ENCODE assay signal across 9 cellular contexts in the genomic region with DNA sequence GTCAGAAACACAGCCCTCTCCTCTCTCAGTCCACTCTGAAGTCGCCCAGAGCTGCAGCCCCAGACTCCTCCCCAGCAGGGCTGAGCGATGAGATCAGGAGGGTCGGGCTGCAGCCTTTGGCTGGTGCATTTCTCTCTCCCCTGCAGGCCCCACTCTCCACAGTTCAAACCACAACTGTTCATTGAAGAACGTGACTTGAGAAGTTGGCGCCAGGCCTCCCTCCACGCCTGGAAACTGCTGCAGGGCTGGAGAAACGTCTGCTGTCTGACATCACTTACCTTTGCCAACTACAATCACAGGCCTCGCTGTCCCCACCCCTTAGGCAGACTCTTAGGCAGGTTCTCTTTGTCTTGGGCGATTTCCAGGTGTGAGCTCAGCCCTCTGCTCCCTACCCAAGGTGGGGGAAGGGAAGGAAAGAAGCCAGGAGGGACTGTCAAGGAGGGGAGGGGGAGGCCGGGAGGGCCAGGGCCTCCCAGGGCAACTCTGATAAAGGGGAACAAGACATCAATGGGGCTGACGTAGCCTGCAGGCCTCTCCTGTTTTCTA. TPM values are rescaled to one million over a fixed set of nuclear protein-coding genes. Genes with fewer than 3 reads are reported as not detected.
DNase-seq lines count a peak whose midpoint lies in the region; ATAC-seq, FAIRE-seq and TF ChIP-seq lines count a peak whose summit lies in the region.
"Had no signal": no experiment of that assay in that cellular context is flagged by ENCODE, and none has a peak within 500 bp of the region (broad histone marks: within the 10 kb centered on the region; RNA-seq: fewer than 3 reads in every experiment).

No MANE protein-coding gene starts in this region.

- no peak overlapping the region for H3K14ac ChIP-seq in mesenchymal stem cell (ENCODE audit: low read length in 2 of 2)

- no peak for FAIRE-seq in frontal cortex (lab: Jason Lieb, UNC)

- TF ChIP-seq CTCF in AG04449 (IDR thresholded peaks at IDR 0.05; ENCODE audit: insufficient read depth, low read length, missing control alignments), result no peak
- no peak for TF ChIP-seq CTCF in brain (conservative IDR thresholded peaks at IDR 0.05)

- no peak for ATAC-seq in GM19463 (IDR thresholded peaks at IDR 0.05; ENCODE audit: unreplicated experiment)
- ATAC-seq: activated CD4-positive, alpha-beta T cell treated with anti-CD3 and anti-CD28 coated beads for 36 hours had no signal

- H3K4me3 ChIP-seq in AG04449 (ENCODE audit: low read depth, low read length) (no peak overlapping the region), mesenchymal stem cell (ENCODE audit: insufficient read depth in 1 of 2, low read depth in 1 of 2, low read length in 2 of 2) (no peak overlapping the region)
- H3K4me3 ChIP-seq in Jurkat, Clone E6-1 (ENCODE audit: low read length), result no peak overlapping the region

- H3K4me1 ChIP-seq in mesenchymal stem cell (ENCODE audit: control insufficient read depth, insufficient read depth, low read depth, low read length), result peaks cover 22% of the 10 kb centered on the region

- no peak overlapping the region for H3K27ac ChIP-seq in mesenchymal stem cell (ENCODE audit: low read length, poor library complexity, severe bottlenecking)

- POLR2A ChIA-PET in AG04449 (lab: Yijun Ruan, JAX), result interaction anchor here (0.9 kb wide), 1 partner anchor 129 kb away, joined by 3 read pairs; no protein-coding TSS in a partner anchor

- H2AK5ac ChIP-seq in mesenchymal stem cell (ENCODE audit: low read length, severe bottlenecking), result no peak overlapping the region

- no peak overlapping the region for H4K91ac ChIP-seq in mesenchymal stem cell (ENCODE audit: low read length)

- H2BK12ac ChIP-seq in mesenchymal stem cell (ENCODE audit: low read length in 2 of 2), result no peak overlapping the region

- peak overlapping the region; percentile 12 for H3K9ac ChIP-seq in mesenchymal stem cell (ENCODE audit: low read length)

- H3K27me3 ChIP-seq in mesenchymal stem cell (ENCODE audit: control insufficient read depth in 1 of 2, insufficient read depth in 1 of 2, low read length in 2 of 2), result no peaks in the 10 kb centered on the region

- H3K79me1 ChIP-seq in mesenchymal stem cell (replicated peaks; ENCODE audit: low read length, poor library complexity, severe bottlenecking), result no peaks in the 10 kb centered on the region

- CTCF ChIA-PET in AG04449 (lab: Yijun Ruan, JAX), result interaction anchor here (1.0 to 2.6 kb wide), 4 partner anchors 12 to 163 kb away, joined by 3 to 18 read pairs (median 6); no protein-coding TSS in a partner anchor

- peaks cover 0 to 7% (median 4%) of the 10 kb centered on the region in 5 experiments for H3K9me3 Mint-ChIP-seq in brain
- no peaks in the 10 kb centered on the region for H3K9me3 Mint-ChIP-seq in activated naive CD8-positive, alpha-beta T cell treated with anti-CD3 and anti-CD28 coated beads for 36 hours

- H3K27ac Mint-ChIP-seq in brain, result peak overlapping the region in 4 of 5 experiments; percentile 79 to 95 (median 88)
- no peak overlapping the region for H3K27ac Mint-ChIP-seq in activated naive CD8-positive, alpha-beta T cell treated with anti-CD3 and anti-CD28 coated beads for 36 hours
- H3K27ac Mint-ChIP-seq: activated CD4-positive, alpha-beta T cell treated with anti-CD3 and anti-CD28 coated beads for 36 hours had no signal

- peak overlapping the region; percentile 97 for H4K8ac ChIP-seq in mesenchymal stem cell (ENCODE audit: low read length)

- no peak overlapping the region for H2BK120ac ChIP-seq in mesenchymal stem cell (ENCODE audit: low read depth, low read length)

- peaks cover 10% of the 10 kb centered on the region for H3K9me3 ChIP-seq in mesenchymal stem cell (ENCODE audit: control insufficient read depth, low read length)

- no peaks in the 10 kb centered on the region for H3K36me3 ChIP-seq in mesenchymal stem cell (ENCODE audit: control insufficient read depth in 1 of 2, insufficient read depth in 2 of 2, low read depth in 1 of 2, low read length in 2 of 2)

- no peak overlapping the region for H3K4me2 ChIP-seq in mesenchymal stem cell (ENCODE audit: low read length, poor library complexity, severe bottlenecking)

- H3K4me3 Mint-ChIP-seq in brain, result peak overlapping the region in 4 of 5 experiments; percentile 27 to 49 (median 40)
- no peak overlapping the region for H3K4me3 Mint-ChIP-seq in activated naive CD8-positive, alpha-beta T cell treated with anti-CD3 and anti-CD28 coated beads for 36 hours
- H3K4me3 Mint-ChIP-seq: activated CD4-positive, alpha-beta T cell treated with anti-CD3 and anti-CD28 coated beads for 36 hours had no signal

- H2BK5ac ChIP-seq in mesenchymal stem cell (ENCODE audit: low read depth, low read length, poor library complexity, severe bottlenecking), result no peak overlapping the region

- H3K4ac ChIP-seq in mesenchymal stem cell (ENCODE audit: low read depth in 1 of 2, low read length in 2 of 2), result no peak overlapping the region

- H3K4me1 Mint-ChIP-seq in brain, result peaks cover 58% of the 10 kb centered on the region
- H3K4me1 Mint-ChIP-seq in activated naive CD8-positive, alpha-beta T cell treated with anti-CD3 and anti-CD28 coated beads for 36 hours, result peaks cover 3% of the 10 kb centered on the region

- H2AFZ ChIP-seq in mesenchymal stem cell (ENCODE audit: low read depth, low read length), result peak overlapping the region; percentile 66

- H3K23ac ChIP-seq in mesenchymal stem cell (ENCODE audit: low read length in 2 of 2), result no peak overlapping the region

- DNase-seq in AG04449 (ENCODE audit: low read depth, low spot score), result peak; percentile 37
- peak; percentile 40 for DNase-seq in Jurkat, Clone E6-1 (ENCODE audit: low read depth, low spot score)
- peak; percentile 73 for DNase-seq in mesenchymal stem cell
- DNase-seq in superior temporal gyrus (ENCODE audit: extremely low spot score), result no peak
- DNase-seq in activated naive CD8-positive, alpha-beta T cell treated with anti-CD3 and anti-CD28 coated beads for 36 hours, result no peak
- no peak for DNase-seq in frontal cortex (ENCODE audit: low spot score in 2 of 2)
- DNase-seq: activated CD4-positive, alpha-beta T cell treated with anti-CD3 and anti-CD28 coated beads for 36 hours had no signal

- no peak overlapping the region for H2BK15ac ChIP-seq in mesenchymal stem cell (ENCODE audit: low read depth, poor library complexity, severe bottlenecking)

- H3K36me3 Mint-ChIP-seq in brain, result no peaks in the 10 kb centered on the region
- no peaks in the 10 kb centered on the region for H3K36me3 Mint-ChIP-seq in activated naive CD8-positive, alpha-beta T cell treated with anti-CD3 and anti-CD28 coated beads for 36 hours

- 38% methylated on average over 11 of the region's 11 CpGs for WGBS in mesenchymal stem cell

- H3K18ac ChIP-seq in mesenchymal stem cell (ENCODE audit: low read depth in 1 of 2, low read length in 2 of 2), result no peak overlapping the region

- no peaks in the 10 kb centered on the region for H3K27me3 Mint-ChIP-seq in brain
- H3K27me3 Mint-ChIP-seq in activated naive CD8-positive, alpha-beta T cell treated with anti-CD3 and anti-CD28 coated beads for 36 hours, result peaks cover 6% of the 10 kb centered on the region
- H3K27me3 Mint-ChIP-seq: activated CD4-positive, alpha-beta T cell treated with anti-CD3 and anti-CD28 coated beads for 36 hours had no signal

RNA-seq across cellular contexts. Expression of a gene that starts 32.8 kb away (rescaled TPM):
- not detected for polyA plus RNA-seq in Jurkat, Clone E6-1 (2012; ENCODE audit: insufficient read depth, insufficient read length)
- not detected for polyA plus RNA-seq in brain (ENCODE audit: insufficient read depth, low read depth, low replicate concordance)
- not detected for polyA plus RNA-seq in mesenchymal stem cell (2013, experiment 1 of 2)
- not detected for polyA plus RNA-seq in mesenchymal stem cell (2013, experiment 2 of 2)
- total RNA-seq in activated naive CD8-positive, alpha-beta T cell treated with anti-CD3 and anti-CD28 coated beads for 36 hours, result not detected
- total RNA-seq in frontal cortex, result not detected
- total RNA-seq: activated CD4-positive, alpha-beta T cell treated with anti-CD3 and anti-CD28 coated beads for 36 hours had no signal

RNA-seq across cellular contexts. Expression of a gene that starts 54.2 kb away (rescaled TPM):
- polyA plus RNA-seq in Jurkat, Clone E6-1 (2012; ENCODE audit: insufficient read depth, insufficient read length), result 24.6 TPM
- 44.3 TPM for polyA plus RNA-seq in brain (ENCODE audit: insufficient read depth, low read depth, low replicate concordance)
- polyA plus RNA-seq in mesenchymal stem cell (2013, experiment 1 of 2), result 10.2 TPM
- polyA plus RNA-seq in mesenchymal stem cell (2013, experiment 2 of 2), result 10.9 TPM
- 10 to 100 TPM; 30.6 to 30.7 TPM for total RNA-seq in activated naive CD8-positive, alpha-beta T cell treated with anti-CD3 and anti-CD28 coated beads for 36 hours
- 29.3 TPM for total RNA-seq in frontal cortex

RNA-seq across cellular contexts. Expression of a gene that starts 58.2 kb away (rescaled TPM):
- polyA plus RNA-seq in Jurkat, Clone E6-1 (2012; ENCODE audit: insufficient read depth, insufficient read length), result not detected
- polyA plus RNA-seq in brain (ENCODE audit: insufficient read depth, low read depth, low replicate concordance), result 11.9 TPM
- not detected for polyA plus RNA-seq in mesenchymal stem cell (2013, experiment 1 of 2)
- polyA plus RNA-seq in mesenchymal stem cell (2013, experiment 2 of 2), result not detected
- total RNA-seq in activated naive CD8-positive, alpha-beta T cell treated with anti-CD3 and anti-CD28 coated beads for 36 hours, result not detected
- total RNA-seq in frontal cortex, result under 0.01 TPM
- total RNA-seq: activated CD4-positive, alpha-beta T cell treated with anti-CD3 and anti-CD28 coated beads for 36 hours had no signal

Comparison
In these comparisons a context has a peak if more than half of its experiments do, and no peak if none do; other contexts are left out.
1. DNase-seq: peak in AG04449 (single experiment), Jurkat, Clone E6-1 (single experiment) and mesenchymal stem cell (single experiment); none in superior temporal gyrus (single experiment), activated naive CD8-positive, alpha-beta T cell treated with anti-CD3 and anti-CD28 coated beads for 36 hours (single experiment) and frontal cortex (0 of 2).